Comparison of ENCODE assay signal across 22 cellular contexts in the genomic region with DNA sequence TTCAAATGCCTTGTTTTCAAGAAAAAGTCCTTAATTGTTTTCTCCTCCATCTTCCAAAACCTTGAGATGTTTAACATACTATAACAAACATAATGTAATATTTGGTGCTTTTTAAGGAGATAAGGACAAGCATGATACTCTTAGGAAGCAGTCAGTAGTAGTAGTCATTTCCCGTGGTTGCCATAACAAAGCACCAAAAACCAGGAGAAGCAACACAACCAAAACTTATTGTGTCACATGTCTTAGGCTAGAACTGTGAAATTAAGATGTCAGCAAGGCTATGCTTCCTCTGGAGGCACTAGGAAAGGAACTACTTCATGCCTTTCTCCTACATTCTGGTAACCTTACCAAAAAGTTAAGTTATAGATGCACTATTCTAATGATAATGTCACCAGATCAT.
DNase-seq lines count a peak whose midpoint lies in the region; ATAC-seq, FAIRE-seq and TF ChIP-seq lines count a peak whose summit lies in the region.
"Had no signal": no experiment of that assay in that cellular context is flagged by ENCODE, and none has a peak within 500 bp of the region (broad histone marks: within the 10 kb centered on the region; RNA-seq: fewer than 3 reads in every experiment).

No MANE protein-coding gene starts in this region.

- FAIRE-seq in endothelial cell of umbilical vein (lab: Jason Lieb, UNC) = no peak
- FAIRE-seq: A549, G401.6, GM12891, GM19239 had no signal

- H4K20me1 ChIP-seq in endothelial cell of umbilical vein (replicated peaks; ENCODE audit: control insufficient read depth, extremely low read depth, insufficient read depth, low read length) = no peaks in the 10 kb centered on the region

- H3K27ac ChIP-seq in endothelial cell of umbilical vein (ENCODE audit: insufficient read depth, low read depth, low read length) = peak overlapping the region; percentile 1
- H3K27ac ChIP-seq: 22Rv1; A549; BLaER1 treated with 17β-estradiol and CSF1 and Interleukin-3, amounts not matched to agents 10 nM and 100 nM; C4-2B had no signal

- no peaks in the 10 kb centered on the region for H3K79me2 ChIP-seq in endothelial cell of umbilical vein (ENCODE audit: control insufficient read depth, insufficient read depth, low read length)

- POLR2A ChIA-PET in endothelial cell of umbilical vein (lab: Charles Lee) = no interaction called here

- H3K9ac ChIP-seq in endothelial cell of umbilical vein (replicated peaks; ENCODE audit: extremely low read depth, insufficient read depth, low read length) = no peak overlapping the region
- H3K9ac ChIP-seq: BLaER1 treated with 17β-estradiol and CSF1 and Interleukin-3, amounts not matched to agents 10 nM and 100 nM had no signal

- H3K36me3 ChIP-seq in endothelial cell of umbilical vein (ENCODE audit: control insufficient read depth in 2 of 2, extremely low read depth in 1 of 2, insufficient read depth in 2 of 2, low read length in 2 of 2) = no peaks in the 10 kb centered on the region

- no peak for ATAC-seq in GM21423 (IDR thresholded peaks at IDR 0.05; ENCODE audit: unreplicated experiment)
- ATAC-seq: A549; CD8-positive, alpha-beta T cell had no signal

- H3K4me2 ChIP-seq in endothelial cell of umbilical vein (ENCODE audit: insufficient read depth, low read length) = no peak overlapping the region
- H3K4me2 ChIP-seq: A549; BLaER1 treated with 17β-estradiol and CSF1 and Interleukin-3, amounts not matched to agents 10 nM and 100 nM had no signal

- no peak for TF ChIP-seq POLR2A in endothelial cell of umbilical vein (IDR thresholded peaks at IDR 0.05; ENCODE audit: low read depth, low read length)

- H2AFZ ChIP-seq in endothelial cell of umbilical vein (ENCODE audit: low read depth, low read length) = no peak overlapping the region

- TSS peak; percentile 22 for BruUV-seq in endothelial cell of umbilical vein (replicated peaks; lab: Mats Ljungman, UMichigan)

- H3K9me3 ChIP-seq in endothelial cell of umbilical vein (replicated peaks; ENCODE audit: control insufficient read depth, insufficient read depth, low read length) = peaks cover 5% of the 10 kb centered on the region

- H3K4me3 ChIP-seq in endothelial cell of umbilical vein (replicated peaks in 1 of 3; ENCODE audit: insufficient read depth in 1 of 3, low read depth in 1 of 3, low read length in 3 of 3) = no peak overlapping the region
- H3K4me3 ChIP-seq: A549; BLaER1 treated with 17β-estradiol and CSF1 and Interleukin-3, amounts not matched to agents 10 nM and 100 nM had no signal

- intact Hi-C loops in endothelial cell of umbilical vein (cut with micrococcal nuclease) = loop anchor here (5.0 kb wide), 1 partner anchor 354 kb away; the partner anchor contains the start of gene DKK1

- peaks cover 13% of the 10 kb centered on the region for H3K4me1 ChIP-seq in endothelial cell of umbilical vein (ENCODE audit: control insufficient read depth, extremely low read depth, insufficient read depth, low read length)
- H3K4me1 ChIP-seq: A549; BLaER1 treated with 17β-estradiol and CSF1 and Interleukin-3, amounts not matched to agents 10 nM and 100 nM had no signal

- TF ChIP-seq CTCF in endothelial cell of umbilical vein (IDR thresholded peaks at IDR 0.05; ENCODE audit: extremely low read depth in 1 of 2, insufficient read depth in 1 of 2, low read depth in 1 of 2, low read length in 2 of 2) = no peak

- no peaks in the 10 kb centered on the region for H3K27me3 ChIP-seq in endothelial cell of umbilical vein (ENCODE audit: control insufficient read depth in 2 of 2, insufficient read depth in 2 of 2, low read length in 2 of 2)
- H3K27me3 ChIP-seq: BLaER1 treated with 17β-estradiol and CSF1 and Interleukin-3, amounts not matched to agents 10 nM and 100 nM had no signal

- CTCF ChIA-PET in endothelial cell of umbilical vein (lab: Charles Lee) = no interaction called here

- dilution Hi-C loops in endothelial cell of umbilical vein (cut with MboI; ENCODE audit: extremely low pct_ligation_motif_present, low sequenced_read_pairs) = no loop called here

- no peaks in the 10 kb centered on the region for H3K9me1 ChIP-seq in endothelial cell of umbilical vein (replicated peaks; ENCODE audit: control insufficient read depth, extremely low read depth, insufficient read depth, low read length)

- DNase-seq in HT1080 (ENCODE audit: low read depth) = peak; percentile 41
- peak; percentile 6 for DNase-seq in NCI-H226
- peak; percentile 56 for DNase-seq in dermis blood vessel endothelial cell
- peak; percentile 29 for DNase-seq in endothelial cell of umbilical vein (ENCODE audit: low read depth, low spot score)
- DNase-seq in NCI-H2196 (lab: John Stamatoyannopoulos, UW; ENCODE audit: unreplicated experiment) = no peak
- no peak for DNase-seq in COLO829 (ENCODE audit: low spot score)
- no peak for DNase-seq in stimulated activated CD4-positive, alpha-beta T cell treated with anti-CD3 and anti-CD28 coated beads, Interleukin-2, amount 100 ng/mL, for 24 hours
- DNase-seq: AML-193; CD4-positive, alpha-beta T cell; CD8-positive, alpha-beta T cell; COR-L47; DMS 273 treated with DMSO at 0.1 percent for 48 hours; DMS79 treated with DMSO at 0.1 percent for 48 hours; GF-D8 had no signal

TF ChIP-seq in endothelial cell of umbilical vein, 7 proteins besides CTCF, POLR2A, EP300 and RAD21:
- TF ChIP-seq, protein P1, sequence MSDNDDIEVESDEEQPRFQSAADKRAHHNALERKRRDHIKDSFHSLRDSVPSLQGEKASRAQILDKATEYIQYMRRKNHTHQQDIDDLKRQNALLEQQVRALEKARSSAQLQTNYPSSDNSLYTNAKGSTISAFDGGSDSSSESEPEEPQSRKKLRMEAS (IDR thresholded peaks at IDR 0.05; ENCODE audit: insufficient read depth, insufficient read length) = no peak
- TF ChIP-seq JUN (IDR thresholded peaks at IDR 0.05; ENCODE audit: borderline replicate concordance, insufficient read depth, insufficient read length, low read depth) (no peak), POLR2AphosphoS5 (IDR thresholded peaks at IDR 0.05; ENCODE audit: insufficient read depth, low read depth, low read length) (no peak), FOS (IDR thresholded peaks at IDR 0.05; ENCODE audit: borderline replicate concordance, insufficient read depth, low read length) (peak; percentile 34), GATA2 (IDR thresholded peaks at IDR 0.05; ENCODE audit: insufficient read depth, insufficient read length, low read depth, low read length) (no peak), EZH2 (IDR thresholded peaks at IDR 0.05; ENCODE audit: borderline replicate concordance, low read depth, low read length, severe bottlenecking) (no peak), MYC (IDR thresholded peaks at IDR 0.05; ENCODE audit: low read depth, low read length) (no peak)

Comparison
In these comparisons a context has a peak if more than half of its experiments do, and no peak if none do; other contexts are left out.
1. DNase-seq: peak in HT1080 (single experiment), NCI-H226 (single experiment), dermis blood vessel endothelial cell (single experiment) and endothelial cell of umbilical vein (single experiment); none in NCI-H2196 (single experiment), COLO829 (single experiment) and stimulated activated CD4-positive, alpha-beta T cell treated with anti-CD3 and anti-CD28 coated beads, Interleukin-2, amount 100 ng/mL, for 24 hours (0 of 2).